ENCODE assay signal across 8 cellular contexts in the genomic region with DNA sequence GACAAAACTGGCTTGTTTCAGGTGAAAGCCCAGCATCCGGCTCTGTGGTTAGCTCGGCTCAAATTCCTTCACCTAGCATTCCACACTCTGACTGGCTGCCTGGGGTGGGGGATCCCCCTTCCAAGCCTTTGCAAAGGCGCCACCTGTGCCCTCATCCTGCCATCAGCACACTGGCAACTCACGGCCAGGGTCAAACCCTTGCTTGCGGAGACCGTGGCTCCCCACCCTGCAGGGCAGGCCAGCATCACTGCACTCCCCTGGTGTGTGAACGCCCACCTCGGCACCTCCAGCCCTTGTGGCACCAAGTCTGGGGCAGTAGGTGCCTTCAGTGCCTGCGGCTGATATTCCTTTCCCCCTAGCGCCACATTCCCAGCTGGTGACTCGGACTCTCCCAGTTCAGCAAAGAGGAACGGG. TPM values are rescaled to one million over a fixed set of nuclear protein-coding genes. Genes with fewer than 3 reads are reported as not detected.
DNase-seq lines count a peak whose midpoint lies in the region; ATAC-seq, FAIRE-seq and TF ChIP-seq lines count a peak whose summit lies in the region.

No MANE protein-coding gene starts in this region.

- peaks cover 50% of the 10 kb centered on the region for H3K4me1 ChIP-seq in CD4-positive, CD25-positive, alpha-beta regulatory T cell (ENCODE audit: control insufficient read depth, insufficient read depth, low read length, poor library complexity, severe bottlenecking)
- H3K4me1 ChIP-seq in OCI-LY3 (ENCODE audit: low read length): peaks cover 10% of the 10 kb centered on the region
- H3K4me1 ChIP-seq in effector memory CD4-positive, alpha-beta T cell (ENCODE audit: control insufficient read depth, insufficient read depth, low read length, poor library complexity, severe bottlenecking): peaks cover 37% of the 10 kb centered on the region

- H3K9me3 Mint-ChIP-seq in CD4-positive, CD25-positive, alpha-beta regulatory T cell: no peaks in the 10 kb centered on the region
- H3K9me3 Mint-ChIP-seq in nephron: no peaks in the 10 kb centered on the region

- peak overlapping the region; percentile 78; the same call in 1 of the 2 replicates for H3K9ac ChIP-seq in OCI-LY3 (ENCODE audit: low read length)

- H3K9me3 ChIP-seq in CD4-positive, CD25-positive, alpha-beta regulatory T cell (ENCODE audit: control insufficient read depth in 2 of 2, low read length in 2 of 2): no peaks in the 10 kb centered on the region
- no peaks in the 10 kb centered on the region for H3K9me3 ChIP-seq in OCI-LY3 (ENCODE audit: insufficient read depth, low read length)
- H3K9me3 ChIP-seq in effector memory CD4-positive, alpha-beta T cell (ENCODE audit: control insufficient read depth, low read length): no peaks in the 10 kb centered on the region

- no peak for TF ChIP-seq CTCF in OCI-LY3 (IDR thresholded peaks at IDR 0.05; ENCODE audit: low read depth, low read length)
- no peak for TF ChIP-seq CTCF in nephron (IDR thresholded peaks at IDR 0.05; ENCODE audit: unreplicated experiment in 3 of 3)

- H2AFZ ChIP-seq in OCI-LY3 (ENCODE audit: low read depth, low read length): no peak overlapping the region

- no peak for TF ChIP-seq POLR2A in GM12891 (IDR thresholded peaks at IDR 0.05; ENCODE audit: low read depth, low read length)

- H3K4me3 Mint-ChIP-seq in CD4-positive, CD25-positive, alpha-beta regulatory T cell: peak overlapping the region; percentile 95 to 98 (median 96)
- H3K4me3 Mint-ChIP-seq in nephron: peak overlapping the region; percentile 93 to 97 (median 94)

- H3K27ac Mint-ChIP-seq in CD4-positive, CD25-positive, alpha-beta regulatory T cell: peak overlapping the region; percentile 55 to 97 (median 60)
- H3K27ac Mint-ChIP-seq in nephron: peak overlapping the region in 2 of 3 experiments; percentile 49 to 89

- peaks cover 12% of the 10 kb centered on the region; the same call in 1 of the 2 replicates for H3K79me2 ChIP-seq in OCI-LY3 (ENCODE audit: low read length)

- no peaks in the 10 kb centered on the region for H4K20me1 ChIP-seq in OCI-LY3 (ENCODE audit: insufficient read depth, low read length)

- no peaks in the 10 kb centered on the region for H3K27me3 ChIP-seq in CD4-positive, CD25-positive, alpha-beta regulatory T cell (ENCODE audit: control insufficient read depth, insufficient read depth, low read length)
- H3K27me3 ChIP-seq in OCI-LY3 (ENCODE audit: low read depth, low read length): no peaks in the 10 kb centered on the region
- no peaks in the 10 kb centered on the region for H3K27me3 ChIP-seq in effector memory CD4-positive, alpha-beta T cell (replicated peaks; ENCODE audit: control insufficient read depth, insufficient read depth, low read length, poor library complexity, severe bottlenecking)

- no peak for FAIRE-seq in GM12891 (lab: Jason Lieb, UNC)

- peak overlapping the region; percentile 84 for H3K4me3 ChIP-seq in CD4-positive, CD25-positive, alpha-beta regulatory T cell (ENCODE audit: low read depth, low read length)
- peak overlapping the region; percentile 88 for H3K4me3 ChIP-seq in OCI-LY3 (ENCODE audit: low read length)
- H3K4me3 ChIP-seq in effector memory CD4-positive, alpha-beta T cell (ENCODE audit: insufficient read depth, low read depth, low read length, poor library complexity, severe bottlenecking): peak overlapping the region; percentile 89

- peak in 1 of 3 donors; percentile 20 for DNase-seq in CD4-positive, CD25-positive, alpha-beta regulatory T cell
- peak in 1 of 3 donors; percentile 25 for DNase-seq in effector memory CD4-positive, alpha-beta T cell
- DNase-seq in GM12891 (ENCODE audit: insufficient read length, low spot score) (no peak), ureter (ENCODE audit: low spot score) (no peak)
- DNase-seq in stimulated activated CD4-positive, alpha-beta T cell treated with anti-CD3 and anti-CD28 coated beads, Interleukin-4, amount 100 ng/mL, for 1 hour: no peak

- peak overlapping the region; percentile 69 for H3K4me2 ChIP-seq in OCI-LY3 (ENCODE audit: low read length)

- peaks cover 37% of the 10 kb centered on the region for H3K36me3 ChIP-seq in CD4-positive, CD25-positive, alpha-beta regulatory T cell (ENCODE audit: control insufficient read depth, insufficient read depth, low read length)
- H3K36me3 ChIP-seq in OCI-LY3 (replicated peaks; ENCODE audit: low read depth, low read length): no peaks in the 10 kb centered on the region
- peaks cover 37% of the 10 kb centered on the region for H3K36me3 ChIP-seq in effector memory CD4-positive, alpha-beta T cell (ENCODE audit: control insufficient read depth, insufficient read depth, low read length)

- ATAC-seq in CD4-positive, CD25-positive, alpha-beta regulatory T cell (ENCODE audit: low read depth in 2 of 2): no peak
- ATAC-seq in GM21576 (IDR thresholded peaks at IDR 0.05; ENCODE audit: unreplicated experiment): no peak

- no peaks in the 10 kb centered on the region for H3K36me3 Mint-ChIP-seq in CD4-positive, CD25-positive, alpha-beta regulatory T cell
- H3K36me3 Mint-ChIP-seq in nephron (ENCODE audit: low read depth): peaks cover 8% of the 10 kb centered on the region

- peak overlapping the region; percentile 81 for H3K27ac ChIP-seq in CD4-positive, CD25-positive, alpha-beta regulatory T cell (ENCODE audit: insufficient read depth, low read length, poor library complexity, severe bottlenecking)
- no peak overlapping the region for H3K27ac ChIP-seq in OCI-LY3 (ENCODE audit: low read length)
- H3K27ac ChIP-seq in effector memory CD4-positive, alpha-beta T cell (ENCODE audit: insufficient read depth, low read length, poor library complexity, severe bottlenecking): peak overlapping the region; percentile 82

- peaks cover 0 to 50% (median 24%) of the 10 kb centered on the region in 4 donors for H3K4me1 Mint-ChIP-seq in CD4-positive, CD25-positive, alpha-beta regulatory T cell
- H3K4me1 Mint-ChIP-seq in nephron: peaks cover 18% of the 10 kb centered on the region

- no peaks in the 10 kb centered on the region for H3K27me3 Mint-ChIP-seq in CD4-positive, CD25-positive, alpha-beta regulatory T cell
- no peaks in the 10 kb centered on the region for H3K27me3 Mint-ChIP-seq in nephron (ENCODE audit: low read depth)

TF ChIP-seq in GM12891, 5 proteins besides CTCF, POLR2A, EP300 and RAD21:
- TF ChIP-seq SPI1 (IDR thresholded peaks at IDR 0.05; ENCODE audit: low read depth, low read length) (no peak), POU2F2 (IDR thresholded peaks at IDR 0.05; ENCODE audit: low read depth, low read length) (no peak)

RNA-seq across cellular contexts. Expression of a gene that starts 1.3 kb away (rescaled TPM):
- total RNA-seq in CD4-positive, CD25-positive, alpha-beta regulatory T cell: 344 TPM
- polyA plus RNA-seq in CD4-positive, CD25-positive, alpha-beta regulatory T cell: 100 to 1,000 TPM; 123 to 154 (median 127) TPM
- 87.8 TPM for polyA plus RNA-seq in GM12891 (2012; ENCODE audit: low read depth, missing spikeins)
- 307 TPM for total RNA-seq in ureter

RNA-seq across cellular contexts. Expression of a gene that starts 3.2 kb away (rescaled TPM):
- 12.1 TPM for total RNA-seq in CD4-positive, CD25-positive, alpha-beta regulatory T cell
- 10 to 100 TPM; 11.7 to 19.9 (median 15.2) TPM for polyA plus RNA-seq in CD4-positive, CD25-positive, alpha-beta regulatory T cell
- polyA plus RNA-seq in GM12891 (2012; ENCODE audit: low read depth, missing spikeins): 3.6 TPM
- total RNA-seq in ureter: 9.8 TPM

RNA-seq across cellular contexts. Expression of a gene that starts 31.8 kb away (rescaled TPM):
- total RNA-seq in CD4-positive, CD25-positive, alpha-beta regulatory T cell: 16.6 TPM
- polyA plus RNA-seq in CD4-positive, CD25-positive, alpha-beta regulatory T cell: 1 to 10 TPM; 1.0 to 2.2 (median 1.6) TPM
- polyA plus RNA-seq in GM12891 (2012; ENCODE audit: low read depth, missing spikeins): 1.3 TPM
- total RNA-seq in ureter: 18.5 TPM

RNA-seq across cellular contexts. Expression of a gene that starts 57.5 kb away (rescaled TPM):
- total RNA-seq in CD4-positive, CD25-positive, alpha-beta regulatory T cell: 50.4 TPM
- 10 to 100 TPM; 17.0 to 19.7 (median 18.4) TPM for polyA plus RNA-seq in CD4-positive, CD25-positive, alpha-beta regulatory T cell
- polyA plus RNA-seq in GM12891 (2012; ENCODE audit: low read depth, missing spikeins): 19.0 TPM
- 42.7 TPM for total RNA-seq in ureter

RNA-seq across cellular contexts. Expression of a gene that starts 57.8 kb away (rescaled TPM):
- 48.3 TPM for total RNA-seq in CD4-positive, CD25-positive, alpha-beta regulatory T cell
- polyA plus RNA-seq in CD4-positive, CD25-positive, alpha-beta regulatory T cell: 1 to 10 TPM; 3.5 to 6.3 (median 5.2) TPM
- polyA plus RNA-seq in GM12891 (2012; ENCODE audit: low read depth, missing spikeins): 7.8 TPM
- total RNA-seq in ureter: 22.3 TPM
